17 cellular contexts compared by ENCODE assay signal in genomic region chr9:84393266-84393905, GRCh38. TPM values are rescaled to one million over a fixed set of nuclear protein-coding genes. Genes with fewer than 3 reads are reported as not detected.
DNase-seq lines count a peak whose midpoint lies in the region; ATAC-seq, FAIRE-seq and TF ChIP-seq lines count a peak whose summit lies in the region.
"Had no signal": no experiment of that assay in that cellular context is flagged by ENCODE, and none has a peak within 500 bp of the region (broad histone marks: within the 10 kb centered on the region; RNA-seq: fewer than 3 reads in every experiment).

No MANE protein-coding gene starts in this region.

- dilution Hi-C loops in keratinocyte (cut with MboI; ENCODE audit: extremely low pct_ligation_motif_present, low sequenced_read_pairs), result no loop called here

- no peak overlapping the region for H2AFZ ChIP-seq in keratinocyte (ENCODE audit: control insufficient read depth, low read length)

- no peaks in the 10 kb centered on the region for H3K9me3 Mint-ChIP-seq in WTC11
- H3K9me3 Mint-ChIP-seq: CD8-positive, alpha-beta memory T cell had no signal

- H3K4me3 Mint-ChIP-seq in WTC11, result no peak overlapping the region
- H3K4me3 Mint-ChIP-seq: CD8-positive, alpha-beta memory T cell had no signal

- POLR2A ChIA-PET in WTC11 (lab: Charles Lee), result interaction anchor here (0.5 kb wide), 1 partner anchor 538 kb away, joined by 8 read pairs; no protein-coding TSS in a partner anchor

- no peaks in the 10 kb centered on the region for H3K27me3 Mint-ChIP-seq in WTC11 (ENCODE audit: low read depth)

- no peak for FAIRE-seq in keratinocyte (lab: Jason Lieb, UNC)

- no peak overlapping the region for H3K27ac ChIP-seq in keratinocyte (ENCODE audit: control insufficient read depth, insufficient read depth, low read length)
- H3K27ac ChIP-seq: BLaER1 had no signal

- no peaks in the 10 kb centered on the region for H3K9me3 ChIP-seq in keratinocyte (ENCODE audit: control insufficient read depth, low read depth, low read length)
- H3K9me3 ChIP-seq: BLaER1, HAP-1 had no signal

- H3K36me3 ChIP-seq in keratinocyte (ENCODE audit: control insufficient read depth in 2 of 2, extremely low read depth in 1 of 2, insufficient read depth in 2 of 2, low read length in 2 of 2), result no peaks in the 10 kb centered on the region
- H3K36me3 ChIP-seq: BLaER1, HAP-1 had no signal

- no peak overlapping the region for H3K4me2 ChIP-seq in keratinocyte (ENCODE audit: control insufficient read depth, extremely low read depth, insufficient read depth, low read depth, low read length)
- H3K4me2 ChIP-seq: BLaER1 had no signal

- H3K27me3 ChIP-seq in keratinocyte (ENCODE audit: control insufficient read depth, extremely low read depth, insufficient read depth, low read length), result no peaks in the 10 kb centered on the region
- H3K27me3 ChIP-seq: BLaER1 had no signal

- ATAC-seq in WTC11, result no peak
- no peak for ATAC-seq in HG02678 (IDR thresholded peaks at IDR 0.05; ENCODE audit: unreplicated experiment)
- no peak for ATAC-seq in HG03097 (IDR thresholded peaks at IDR 0.05; ENCODE audit: low FRiP score, unreplicated experiment)

- no peaks in the 10 kb centered on the region for H3K36me3 Mint-ChIP-seq in WTC11
- H3K36me3 Mint-ChIP-seq: CD8-positive, alpha-beta memory T cell had no signal

- TF ChIP-seq CTCF in GM12873 (IDR thresholded peaks at IDR 0.05; ENCODE audit: insufficient read depth, low read depth, low read length, missing control alignments) (peak; percentile 19), LNCAP (IDR thresholded peaks at IDR 0.05) (peak; percentile 23; the same call in 1 of the 2 replicates), WTC11 (IDR thresholded peaks at IDR 0.05) (0 out of 2 replicates have a peak, but pooled peaks have one; percentile 24), keratinocyte (optimal IDR thresholded peaks at IDR 0.05 in 1 of 3, IDR thresholded peaks at IDR 0.05 in 1 of 3, conservative IDR thresholded peaks at IDR 0.05 in 1 of 3; ENCODE audit: extremely low read depth in 1 of 3, insufficient read depth in 2 of 3, low read length in 3 of 3) (peak in 2 of 3 experiments; percentile 20 to 33)

- H3K4me1 ChIP-seq in keratinocyte (ENCODE audit: control insufficient read depth, extremely low read depth, insufficient read depth, low read length), result peaks cover 12% of the 10 kb centered on the region
- H3K4me1 ChIP-seq: BLaER1, HAP-1 had no signal

- H3K4me1 Mint-ChIP-seq in WTC11, result peaks cover 8% of the 10 kb centered on the region

- H3K4me3 ChIP-seq in keratinocyte (ENCODE audit: control insufficient read depth in 2 of 3, extremely low read depth in 1 of 3, insufficient read depth in 2 of 3, low read depth in 1 of 3, low read length in 3 of 3), result no peak overlapping the region
- H3K4me3 ChIP-seq: BLaER1, HAP-1 had no signal

- no peaks in the 10 kb centered on the region for H4K20me1 ChIP-seq in keratinocyte (ENCODE audit: control insufficient read depth, extremely low read depth, insufficient read depth, low read length)
- H4K20me1 ChIP-seq: BLaER1 had no signal

- DNase-seq in WTC11 (ENCODE audit: low spot score) (peak; percentile 30), keratinocyte (ENCODE audit: low read depth, low spot score) (no peak), SKM-1 treated with dmso at 0.1 percent for 144 hours (lab: John Stamatoyannopoulos, UW; ENCODE audit: unreplicated experiment) (no peak), amniotic stem cell (lab: John Stamatoyannopoulos, UW) (no peak)
- DNase-seq: CD8-positive, alpha-beta memory T cell; DND-41; GDM1; NCI-H187 treated with DMSO at 0.1 percent for 48 hours; NCI-H2171 treated with DMSO at 0.1 percent for 48 hours; NCI-H510A; NK-92 treated with Interleukin-12 subunit alpha and Interleukin-12 subunit beta, amount 100 ng/mL, for 24 hours had no signal

- no peak overlapping the region for H3K27ac Mint-ChIP-seq in WTC11
- H3K27ac Mint-ChIP-seq: CD8-positive, alpha-beta memory T cell had no signal

- CTCF ChIA-PET in WTC11 (lab: Charles Lee), result interaction anchor here (1.1 kb wide), 1 partner anchor 277 kb away, joined by 4 read pairs; no protein-coding TSS in a partner anchor

- no peaks in the 10 kb centered on the region for H3K79me2 ChIP-seq in keratinocyte (ENCODE audit: control insufficient read depth, insufficient read depth, low read length)

- no peak overlapping the region for H3K9ac ChIP-seq in keratinocyte (ENCODE audit: control insufficient read depth, extremely low read depth, insufficient read depth, low read length)
- H3K9ac ChIP-seq: BLaER1 had no signal

- no peaks in the 10 kb centered on the region for H3K9me1 ChIP-seq in keratinocyte (ENCODE audit: control insufficient read depth, extremely low read depth, insufficient read depth, low read length)

TF ChIP-seq in WTC11, 78 proteins besides CTCF, POLR2A, EP300 and RAD21:
- TF ChIP-seq NFYB (CRISPR knock-in tag; conservative IDR thresholded peaks at IDR 0.05; ENCODE audit: low read depth) (no peak), E2F4 (CRISPR knock-in tag; IDR thresholded peaks at IDR 0.05; ENCODE audit: borderline replicate concordance, low read depth) (no peak), PRRX2 (CRISPR knock-in tag; IDR thresholded peaks at IDR 0.05) (no peak)

RNA-seq across cellular contexts. Expression of gene SLC28A3, which starts 52.8 kb away (rescaled TPM):
- 0.05 TPM in 2 of 3 replicates, not detected in the other for total RNA-seq in WTC11 (2021)
- polyA plus RNA-seq in keratinocyte, result 1.1 to 4.9 TPM (median 2.4 TPM) in 3 replicates
- polyA plus RNA-seq in keratinocyte (2011; ENCODE audit: low read depth), result 10.9 TPM
- 0.35 and 1.2 TPM in 2 replicates for polyA plus RNA-seq in keratinocyte (2011; cell fraction: cytosol; rRNA removed)
- polyA plus RNA-seq in keratinocyte (2011; cell fraction: nucleus; rRNA removed), result 4.4 and 6.0 TPM in 2 replicates
- 0.77 and 8.7 TPM in 2 replicates for polyA plus RNA-seq in keratinocyte (2012; ENCODE audit: low replicate concordance)
- 0.89 to 3.6 TPM (median 2.3 TPM) in 3 replicates for polyA minus RNA-seq in keratinocyte
- polyA minus RNA-seq in keratinocyte (2011; cell fraction: cytosol; rRNA and poly(A)+ RNA removed), result 0.38 TPM
- polyA minus RNA-seq in keratinocyte (2011; cell fraction: nucleus; rRNA and poly(A)+ RNA removed), result 3.6 and 5.8 TPM in 2 replicates
- polyA plus RNA-seq: CD8-positive, alpha-beta memory T cell had no signal
